8 cellular contexts compared by ENCODE assay signal in the genomic region with DNA sequence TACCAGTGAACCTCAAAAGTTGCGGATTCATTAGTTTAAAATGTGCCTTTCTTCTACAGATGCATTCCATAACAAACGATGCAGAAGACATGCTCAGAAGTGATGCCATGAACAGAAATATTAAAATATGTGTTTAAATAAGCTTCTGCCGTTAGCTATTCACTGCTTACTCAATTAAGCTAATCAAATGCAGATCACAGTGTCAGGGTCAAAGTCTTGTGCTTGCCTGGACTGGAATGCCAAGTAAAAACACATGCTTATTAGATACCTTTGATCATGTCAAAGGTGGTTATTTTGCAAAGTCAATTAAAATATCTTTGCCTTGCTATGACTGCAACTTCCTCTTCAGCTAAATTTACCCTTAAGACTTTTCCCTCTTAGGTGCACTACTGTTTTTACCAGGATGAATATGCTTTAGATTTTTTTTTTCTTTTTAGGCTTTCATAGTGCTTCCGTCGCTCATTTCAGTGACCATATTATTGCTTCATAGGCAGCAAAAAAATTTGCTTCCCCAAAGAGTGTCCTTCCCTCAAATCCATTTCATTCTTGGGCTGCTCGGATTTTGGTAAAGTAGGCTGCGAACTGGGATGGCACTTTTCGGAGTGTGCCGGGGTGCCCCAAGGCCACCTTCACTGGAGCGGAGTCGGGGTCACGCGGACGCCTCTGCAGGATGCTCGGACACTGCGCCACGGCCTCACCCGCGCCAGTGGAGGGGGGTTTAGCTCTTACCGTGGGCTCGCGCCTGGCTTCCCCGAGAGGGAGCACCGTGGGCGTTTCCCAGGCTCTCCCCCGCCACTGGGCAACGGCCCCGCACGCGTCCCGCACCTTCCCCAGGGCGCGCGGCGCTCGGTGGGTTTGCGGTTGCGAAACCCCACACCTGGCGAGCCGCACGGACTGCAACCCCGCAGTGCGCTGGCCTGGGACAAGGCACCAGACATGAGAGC. TPM values are rescaled to one million over a fixed set of nuclear protein-coding genes. Genes with fewer than 3 reads are reported as not detected.
DNase-seq lines count a peak whose midpoint lies in the region; ATAC-seq, FAIRE-seq and TF ChIP-seq lines count a peak whose summit lies in the region.

No MANE protein-coding gene starts in this region.

- DNase-seq in A549 (ENCODE audit: low read depth in 1 of 2, low spot score in 1 of 2): peak in 1 of 2 experiments; percentile 40
- DNase-seq in Karpas-422: peak; percentile 61
- DNase-seq in activated naive CD4-positive, alpha-beta T cell treated with anti-CD3 and anti-CD28 coated beads, Interleukin-2, amount 50 U/mL, for 72 hours (ENCODE audit: low spot score in 2 of 2): no peak
- peak; percentile 65 for DNase-seq in left ventricle myocardium superior
- DNase-seq in renal cortical epithelial cell (ENCODE audit: low read depth): peak; percentile 47
- DNase-seq in islet precursor cell: no peak
- no peak for DNase-seq in SHP77 (lab: John Stamatoyannopoulos, UW)

- ATAC-seq in A549 (peak; percentile 71 to 72), GM18867 (IDR thresholded peaks at IDR 0.05; ENCODE audit: unreplicated experiment) (peak; percentile 29), left ventricle myocardium superior (peak; percentile 80)
- ATAC-seq in activated naive CD4-positive, alpha-beta T cell treated with anti-CD3 and anti-CD28 coated beads, Interleukin-2, amount 50 U/mL, for 72 hours: peak; percentile 31 to 57

- peaks cover 18% of the 10 kb centered on the region for H4K20me1 ChIP-seq in Karpas-422 (ENCODE audit: insufficient read depth, low read depth, low read length)

- POLR2A ChIA-PET in A549 (lab: Yijun Ruan, JAX): no interaction called here

- H3K36me3 Mint-ChIP-seq in activated naive CD4-positive, alpha-beta T cell treated with anti-CD3 and anti-CD28 coated beads, Interleukin-2, amount 50 U/mL, for 72 hours: peaks cover 0 to 6% of the 10 kb centered on the region in 2 donors

- H3K79me2 ChIP-seq in Karpas-422 (ENCODE audit: low read length): no peaks in the 10 kb centered on the region

- H3K4me3 ChIP-seq in A549: peak overlapping the region; percentile 79
- H3K4me3 ChIP-seq in Karpas-422 (ENCODE audit: low read length): peak overlapping the region; percentile 82

- no peaks in the 10 kb centered on the region for H3K9me3 Mint-ChIP-seq in activated naive CD4-positive, alpha-beta T cell treated with anti-CD3 and anti-CD28 coated beads, Interleukin-2, amount 50 U/mL, for 72 hours

- H3K9me2 ChIP-seq in Karpas-422 (replicated peaks; ENCODE audit: insufficient read depth, low read length): no peaks in the 10 kb centered on the region

- no peak for TF ChIP-seq RAD21 in A549 (conservative IDR thresholded peaks at IDR 0.05 in 1 of 2, IDR thresholded peaks at IDR 0.05 in 1 of 2)

- H3K4me2 ChIP-seq in A549 (peak overlapping the region; percentile 81), Karpas-422 (ENCODE audit: low read depth, low read length, poor library complexity, severe bottlenecking) (peak overlapping the region; percentile 77)

- intact Hi-C loops in left ventricle myocardium superior (cut with micrococcal nuclease): no loop called here

- H3K27ac Mint-ChIP-seq in activated naive CD4-positive, alpha-beta T cell treated with anti-CD3 and anti-CD28 coated beads, Interleukin-2, amount 50 U/mL, for 72 hours: no peak overlapping the region

- CTCF ChIA-PET in A549 (lab: Yijun Ruan, JAX): interaction anchor here (0.6 to 2.2 kb wide), 5 partner anchors 13 to 850 kb away, joined by 3 to 9 read pairs (median 5); no protein-coding TSS in a partner anchor

- TF ChIP-seq EP300 in A549 (IDR thresholded peaks at IDR 0.05): no peak

- no peak for FAIRE-seq in A549 (lab: Jason Lieb, UNC)

- no peak for TF ChIP-seq POLR2A in A549 (IDR thresholded peaks at IDR 0.05; ENCODE audit: low read length)

- H2AFZ ChIP-seq in Karpas-422 (ENCODE audit: low read length): peak overlapping the region; percentile 94; the same call in 1 of the 2 replicates

- H3K9ac ChIP-seq in Karpas-422 (ENCODE audit: low read length): peak overlapping the region; percentile 83

- H3K9me3 ChIP-seq in A549 (no peaks in the 10 kb centered on the region), Karpas-422 (ENCODE audit: low read length) (no peaks in the 10 kb centered on the region)

- H3K27ac ChIP-seq in A549 (peak overlapping the region; percentile 85 to 95), Karpas-422 (ENCODE audit: low read length) (no peak overlapping the region)

- H3K4me1 ChIP-seq in A549 (0 out of 3 replicates have a peak, but pooled peaks cover 10% of the 10 kb centered on the region), Karpas-422 (ENCODE audit: low read length) (peaks cover 37% of the 10 kb centered on the region)

- no peaks in the 10 kb centered on the region for H3K27me3 ChIP-seq in Karpas-422 (ENCODE audit: low read length)

- no peaks in the 10 kb centered on the region for H3K36me3 ChIP-seq in Karpas-422 (ENCODE audit: insufficient read depth, low read length)

- TF ChIP-seq CTCF in A549 (IDR thresholded peaks at IDR 0.05): no peak

- whole genome bisulfite sequencing in A549 (ENCODE audit: missing lambda C conversion rate): 21% methylated on average over 14 of the region's 43 CpGs

TF ChIP-seq in A549, 52 proteins besides CTCF, POLR2A, EP300 and RAD21:
- TF ChIP-seq, protein P1, sequence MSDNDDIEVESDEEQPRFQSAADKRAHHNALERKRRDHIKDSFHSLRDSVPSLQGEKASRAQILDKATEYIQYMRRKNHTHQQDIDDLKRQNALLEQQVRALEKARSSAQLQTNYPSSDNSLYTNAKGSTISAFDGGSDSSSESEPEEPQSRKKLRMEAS (IDR thresholded peaks at IDR 0.05): peak; percentile 25; the same call in 1 of the 2 replicates
- TF ChIP-seq ESRRA (IDR thresholded peaks at IDR 0.05; ENCODE audit: borderline replicate concordance, low read length) (no peak), MAZ (IDR thresholded peaks at IDR 0.05; ENCODE audit: borderline replicate concordance, low read depth, low read length) (no peak), FOSB (CRISPR knock-in tag; IDR thresholded peaks at IDR 0.05) (no peak), HOXB13 (CRISPR knock-in tag; IDR thresholded peaks at IDR 0.05; ENCODE audit: low read depth) (no peak), CEBPB (IDR thresholded peaks at IDR 0.05) (peak; percentile 48 to 77; a peak in 3 of 4 replicates), SMC3 (IDR thresholded peaks at IDR 0.05) (0 out of 3 replicates have a peak, but pooled peaks have one; percentile 6), PHF8 (IDR thresholded peaks at IDR 0.05; ENCODE audit: borderline replicate concordance, low read depth) (no peak)
- TF ChIP-seq, protein P2, sequence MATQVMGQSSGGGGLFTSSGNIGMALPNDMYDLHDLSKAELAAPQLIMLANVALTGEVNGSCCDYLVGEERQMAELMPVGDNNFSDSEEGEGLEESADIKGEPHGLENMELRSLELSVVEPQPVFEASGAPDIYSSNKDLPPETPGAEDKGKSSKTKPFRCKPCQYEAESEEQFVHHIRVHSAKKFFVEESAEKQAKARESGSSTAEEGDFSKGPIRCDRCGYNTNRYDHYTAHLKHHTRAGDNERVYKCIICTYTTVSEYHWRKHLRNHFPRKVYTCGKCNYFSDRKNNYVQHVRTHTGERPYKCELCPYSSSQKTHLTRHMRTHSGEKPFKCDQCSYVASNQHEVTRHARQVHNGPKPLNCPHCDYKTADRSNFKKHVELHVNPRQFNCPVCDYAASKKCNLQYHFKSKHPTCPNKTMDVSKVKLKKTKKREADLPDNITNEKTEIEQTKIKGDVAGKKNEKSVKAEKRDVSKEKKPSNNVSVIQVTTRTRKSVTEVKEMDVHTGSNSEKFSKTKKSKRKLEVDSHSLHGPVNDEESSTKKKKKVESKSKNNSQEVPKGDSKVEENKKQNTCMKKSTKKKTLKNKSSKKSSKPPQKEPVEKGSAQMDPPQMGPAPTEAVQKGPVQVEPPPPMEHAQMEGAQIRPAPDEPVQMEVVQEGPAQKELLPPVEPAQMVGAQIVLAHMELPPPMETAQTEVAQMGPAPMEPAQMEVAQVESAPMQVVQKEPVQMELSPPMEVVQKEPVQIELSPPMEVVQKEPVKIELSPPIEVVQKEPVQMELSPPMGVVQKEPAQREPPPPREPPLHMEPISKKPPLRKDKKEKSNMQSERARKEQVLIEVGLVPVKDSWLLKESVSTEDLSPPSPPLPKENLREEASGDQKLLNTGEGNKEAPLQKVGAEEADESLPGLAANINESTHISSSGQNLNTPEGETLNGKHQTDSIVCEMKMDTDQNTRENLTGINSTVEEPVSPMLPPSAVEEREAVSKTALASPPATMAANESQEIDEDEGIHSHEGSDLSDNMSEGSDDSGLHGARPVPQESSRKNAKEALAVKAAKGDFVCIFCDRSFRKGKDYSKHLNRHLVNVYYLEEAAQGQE (IDR thresholded peaks at IDR 0.05): no peak
- TF ChIP-seq, protein P3, sequence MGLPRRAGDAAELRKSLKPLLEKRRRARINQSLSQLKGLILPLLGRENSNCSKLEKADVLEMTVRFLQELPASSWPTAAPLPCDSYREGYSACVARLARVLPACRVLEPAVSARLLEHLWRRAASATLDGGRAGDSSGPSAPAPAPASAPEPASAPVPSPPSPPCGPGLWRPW (IDR thresholded peaks at IDR 0.05): no peak

RNA-seq across cellular contexts. Expression of a gene that starts 0.7 kb away (rescaled TPM):
- polyA plus RNA-seq in A549 (2011; rRNA removed): 12.9 and 14.7 TPM in 2 replicates
- 9.1 and 11.6 TPM in 2 replicates for polyA plus RNA-seq in A549 (2012; cell fraction: cytosol; rRNA removed)
- 9.0 and 9.7 TPM in 2 replicates for polyA plus RNA-seq in A549 (2012; cell fraction: nucleus; rRNA removed)
- 9.0 to 10.9 TPM (median 10.5 TPM) in 3 replicates for polyA plus RNA-seq in A549 (2017; fragmentation: RNase III; extraction: RNeasy Plus Mini Kit Qiagen cat#74134 plus additional on column Dnase treatment)
- 21.5 and 22.5 TPM in 2 replicates for polyA minus RNA-seq in A549 (2011; rRNA and poly(A)+ RNA removed)
- 12.2 and 26.0 TPM in 2 replicates for total RNA-seq in Karpas-422 (2014; rRNA removed; shearing (Covaris generic); ENCODE audit: low replicate concordance)
- 10 to 100 TPM in 1 of 2 donors, under 1 TPM in 1; 0.41 to 14.3 TPM for total RNA-seq in activated naive CD4-positive, alpha-beta T cell treated with anti-CD3 and anti-CD28 coated beads, Interleukin-2, amount 50 U/mL, for 72 hours
- total RNA-seq in left ventricle myocardium superior: 16.4 TPM
- total RNA-seq in renal cortical epithelial cell: 12.7 and 16.6 TPM in 2 replicates

RNA-seq across cellular contexts. Expression of a gene that starts 19.0 kb away (rescaled TPM):
- polyA plus RNA-seq in A549 (2011; rRNA removed) (79.4 and 96.7 TPM in 2 replicates), A549 (2017; fragmentation: RNase III; extraction: RNeasy Plus Mini Kit Qiagen cat#74134 plus additional on column Dnase treatment) (26.7 to 32.7 TPM (median 27.0 TPM) in 3 replicates)
- polyA plus RNA-seq in A549 (2012; cell fraction: cytosol; rRNA removed): 15.3 and 17.8 TPM in 2 replicates
- polyA plus RNA-seq in A549 (2012; cell fraction: nucleus; rRNA removed): 19.0 and 21.5 TPM in 2 replicates
- 68.7 TPM in 2 replicates for polyA minus RNA-seq in A549 (2011; rRNA and poly(A)+ RNA removed)
- total RNA-seq in Karpas-422 (2014; rRNA removed; shearing (Covaris generic); ENCODE audit: low replicate concordance): 57.7 and 63.7 TPM in 2 replicates
- 10 to 100 TPM; 44.9 to 54.9 TPM for total RNA-seq in activated naive CD4-positive, alpha-beta T cell treated with anti-CD3 and anti-CD28 coated beads, Interleukin-2, amount 50 U/mL, for 72 hours
- total RNA-seq in left ventricle myocardium superior (33.6 TPM), renal cortical epithelial cell (68.4 and 110 TPM in 2 replicates)

Comparison
In these comparisons a context has a peak if more than half of its experiments do, and no peak if none do; other contexts are left out.
1. ATAC-seq: peak in every context shown above with its lines; median percentile 80 in left ventricle myocardium superior; 72 in A549; 44 in activated naive CD4-positive, alpha-beta T cell treated with anti-CD3 and anti-CD28 coated beads, Interleukin-2, amount 50 U/mL, for 72 hours; 29 in GM18867.
2. DNase-seq: peak in Karpas-422 (single experiment), left ventricle myocardium superior (single experiment) and renal cortical epithelial cell (single experiment); none in activated naive CD4-positive, alpha-beta T cell treated with anti-CD3 and anti-CD28 coated beads, Interleukin-2, amount 50 U/mL, for 72 hours (0 of 2), islet precursor cell (single experiment) and SHP77 (0 of 2).